Comparison of ENCODE assay signal across 16 cellular contexts in the genomic region with DNA sequence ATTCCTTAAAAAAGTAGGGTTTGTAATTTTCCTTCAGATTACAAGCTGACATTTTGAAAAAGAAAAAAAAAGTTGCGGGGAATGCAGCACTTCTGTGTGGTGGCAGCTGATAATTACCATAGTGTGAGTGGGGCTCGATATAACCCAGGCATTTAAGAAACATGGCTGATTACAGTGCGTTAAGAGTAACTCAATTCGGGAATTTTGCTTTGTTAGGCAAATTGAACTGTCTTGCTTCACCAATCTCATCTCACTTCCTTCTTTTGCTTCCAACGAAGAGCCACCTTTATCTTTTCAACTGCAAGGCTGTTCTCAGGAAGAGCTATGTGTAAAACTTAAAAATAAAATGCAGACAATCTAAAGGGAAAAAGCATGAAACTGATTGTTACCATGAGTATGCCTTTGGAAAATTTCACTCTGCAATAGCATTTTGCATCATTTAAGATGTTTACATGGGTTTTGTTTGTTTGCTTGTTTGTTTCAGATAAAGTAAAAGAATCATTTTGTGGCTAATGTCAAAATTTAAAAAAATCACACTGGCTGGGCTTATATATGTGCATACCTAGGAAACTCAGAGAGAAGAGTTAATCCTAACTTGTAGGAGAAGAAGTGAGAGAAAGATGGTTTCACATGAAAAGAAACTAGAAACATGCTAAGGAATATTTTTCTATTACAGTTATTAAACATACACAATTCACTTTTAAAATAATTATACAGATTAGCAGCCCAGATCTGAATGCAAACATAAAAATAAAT.
DNase-seq lines count a peak whose midpoint lies in the region; ATAC-seq, FAIRE-seq and TF ChIP-seq lines count a peak whose summit lies in the region.
"Had no signal": no experiment of that assay in that cellular context is flagged by ENCODE, and none has a peak within 500 bp of the region (broad histone marks: within the 10 kb centered on the region; RNA-seq: fewer than 3 reads in every experiment).

No MANE protein-coding gene starts in this region.

- H3K79me2 ChIP-seq in GM12878 (ENCODE audit: control insufficient read depth, insufficient read depth, low read length) (no peaks in the 10 kb centered on the region), Karpas-422 (ENCODE audit: low read length) (no peaks in the 10 kb centered on the region)

- no peaks in the 10 kb centered on the region for H3K9me3 ChIP-seq in A549
- no peaks in the 10 kb centered on the region; the same call in 2 of the 3 replicates for H3K9me3 ChIP-seq in GM12878 (replicated peaks; ENCODE audit: control insufficient read depth, insufficient read depth, low read length)
- no peaks in the 10 kb centered on the region for H3K9me3 ChIP-seq in Karpas-422 (ENCODE audit: low read length)
- H3K9me3 ChIP-seq: lower lobe of right lung, pancreas had no signal

- POLR2A ChIA-PET in A549 (lab: Yijun Ruan, JAX), result no interaction called here
- POLR2A ChIA-PET in GM12878 (lab: Charles Lee), result interaction anchor here (0.5 to 1.2 kb wide), 2 partner anchors 11 to 68 kb away, joined by 3 to 4 read pairs; no protein-coding TSS in a partner anchor

- no peaks in the 10 kb centered on the region for H3K4me1 ChIP-seq in A549
- peaks cover 5% of the 10 kb centered on the region; the same call in 1 of the 2 replicates for H3K4me1 ChIP-seq in GM12878 (ENCODE audit: control insufficient read depth, insufficient read depth, low read length)
- peaks cover 8% of the 10 kb centered on the region for H3K4me1 ChIP-seq in Karpas-422 (ENCODE audit: low read length)
- H3K4me1 ChIP-seq: lower lobe of right lung, pancreas had no signal

- TF ChIP-seq POLR2A in A549 (IDR thresholded peaks at IDR 0.05; ENCODE audit: low read length) (no peak), GM12878 (IDR thresholded peaks at IDR 0.05; ENCODE audit: low read depth, low read length) (no peak)

- H3K27ac ChIP-seq in A549 (no peak overlapping the region), GM12878 (ENCODE audit: control insufficient read depth, insufficient read depth) (no peak overlapping the region), Karpas-422 (ENCODE audit: low read length) (no peak overlapping the region)
- H3K27ac ChIP-seq: lower lobe of right lung, pancreas had no signal

- no peaks in the 10 kb centered on the region for H3K9me2 ChIP-seq in Karpas-422 (replicated peaks; ENCODE audit: insufficient read depth, low read length)

- 78% methylated on average over 5 of the region's 5 CpGs for WGBS in A549 (ENCODE audit: missing lambda C conversion rate)
- 0% methylated on average over 5 of the region's 5 CpGs for WGBS in GM12878 (ENCODE audit: insufficient coverage, insufficient replicate concordance, low lambda C conversion rate, missing lambda C conversion rate)

- no peak for ATAC-seq in A549
- peak; percentile 76 for ATAC-seq in GM21360 (IDR thresholded peaks at IDR 0.05; ENCODE audit: unreplicated experiment)
- peak; percentile 65 for ATAC-seq in HG03378 (IDR thresholded peaks at IDR 0.05; ENCODE audit: unreplicated experiment)
- ATAC-seq in GM12878, result peak; percentile 84
- ATAC-seq in GM18519 (IDR thresholded peaks at IDR 0.05; ENCODE audit: low FRiP score, unreplicated experiment), result no peak
- ATAC-seq: activated CD8-positive, alpha-beta T cell treated with anti-CD3 and anti-CD28 coated beads, Interleukin-2, amount 10 ng/mL, durations not matched to agents 7 days and 5 days; lower lobe of right lung; pancreas had no signal

- BruUV-seq in GM12878 (replicated peaks; lab: Mats Ljungman, UMichigan), result no TSS peak

- H3K9ac ChIP-seq in GM12878 (ENCODE audit: control insufficient read depth, insufficient read depth, low read length) (no peak overlapping the region), Karpas-422 (ENCODE audit: low read length) (no peak overlapping the region)

- H3K36me3 ChIP-seq in GM12878 (ENCODE audit: control insufficient read depth in 2 of 2, insufficient read depth in 2 of 2, low read length in 1 of 2) (no peaks in the 10 kb centered on the region), Karpas-422 (ENCODE audit: insufficient read depth, low read length) (no peaks in the 10 kb centered on the region)
- H3K36me3 ChIP-seq: lower lobe of right lung, pancreas had no signal

- peak overlapping the region; percentile 19 for H2AFZ ChIP-seq in GM12878 (ENCODE audit: control insufficient read depth, low read depth, low read length)
- H2AFZ ChIP-seq in Karpas-422 (ENCODE audit: low read length), result no peak overlapping the region

- no peak overlapping the region for H3K4me3 ChIP-seq in A549
- no peak overlapping the region for H3K4me3 ChIP-seq in GM12878
- H3K4me3 ChIP-seq in Karpas-422 (ENCODE audit: low read length), result no peak overlapping the region
- H3K4me3 ChIP-seq: lower lobe of right lung, pancreas had no signal

- H3K4me2 ChIP-seq in A549 (no peak overlapping the region), GM12878 (ENCODE audit: control insufficient read depth, insufficient read depth) (0 out of 2 replicates have a peak overlapping the region, but pooled peaks have one; percentile 23), Karpas-422 (ENCODE audit: low read depth, low read length, poor library complexity, severe bottlenecking) (no peak overlapping the region)

- no peaks in the 10 kb centered on the region for H4K20me1 ChIP-seq in GM12878 (ENCODE audit: control insufficient read depth, insufficient read depth)
- H4K20me1 ChIP-seq in Karpas-422 (ENCODE audit: insufficient read depth, low read depth, low read length), result no peaks in the 10 kb centered on the region

- TF ChIP-seq RAD21 in A549 (conservative IDR thresholded peaks at IDR 0.05 in 1 of 2, IDR thresholded peaks at IDR 0.05 in 1 of 2) (no peak), GM12878 (IDR thresholded peaks at IDR 0.05; ENCODE audit: insufficient read depth, low read depth, low read length) (no peak)

- RAD21 ChIA-PET in GM12878 (lab: Charles Lee; ENCODE audit: unreplicated experiment), result interaction anchor here (0.9 to 1.7 kb wide), 6 partner anchors 10 to 141 kb away, joined by 3 to 5 read pairs (median 3); no protein-coding TSS in a partner anchor

- intact Hi-C loops in GM12878 (cut with micrococcal nuclease; ENCODE audit: unreplicated experiment), result no loop called here

- no peak for DNase-seq in A549 (ENCODE audit: low read depth in 1 of 2, low spot score in 1 of 2)
- DNase-seq in GM12878 (ENCODE audit: low read depth, low spot score), result peak; percentile 16
- no peak for DNase-seq in stimulated activated naive CD4-positive, alpha-beta T cell (lab: John Stamatoyannopoulos, UW)
- DNase-seq in RKO (ENCODE audit: low spot score), result no peak
- no peak for DNase-seq in Karpas-422
- DNase-seq: activated CD8-positive, alpha-beta T cell treated with anti-CD3 and anti-CD28 coated beads, Interleukin-2, amount 10 ng/mL, durations not matched to agents 7 days and 5 days; activated naive CD4-positive, alpha-beta T cell treated with anti-CD3 and anti-CD28 coated beads, Interleukin-2, amount 10 ng/mL, durations not matched to agents 7 days and 5 days; COR-L47; HFFc6; lower lobe of right lung; NCI-H2171; pancreas; stimulated activated CD8-positive, alpha-beta memory T cell treated with anti-CD3 and anti-CD28 coated beads, Interleukin-4, amount 100 ng/mL, for 48 hours had no signal

- CTCF ChIA-PET in A549 (lab: Yijun Ruan, JAX) (interaction anchor here (0.6 kb wide), 1 partner anchor 26 kb away, joined by 3 read pairs; no protein-coding TSS in a partner anchor), GM12878 (lab: Yijun Ruan, JAX) (interaction anchor here (1.2 to 4.3 kb wide), 2 partner anchors 10 to 460 kb away, joined by 3 to 23 read pairs; no protein-coding TSS in a partner anchor)

- in situ Hi-C loops in GM12878 (cut with MboI), result no loop called here

- peak; percentile 72 for FAIRE-seq in A549 (lab: Jason Lieb, UNC)
- FAIRE-seq in GM12878 (lab: Jason Lieb, UNC), result no peak
- FAIRE-seq: pancreas had no signal

- SMC1A ChIA-PET in GM12878 (lab: Charles Lee; ENCODE audit: uncharacterized antibody, unreplicated experiment), result interaction anchor here (0.6 to 3.0 kb wide), 14 partner anchors 8 to 1528 kb away, joined by 3 to 12 read pairs (median 4); no protein-coding TSS in a partner anchor

- TF ChIP-seq CTCF in A549 (IDR thresholded peaks at IDR 0.05) (no peak), GM12878 (IDR thresholded peaks at IDR 0.05 in 2 of 3, conservative IDR thresholded peaks at IDR 0.05 in 1 of 3; ENCODE audit: control insufficient read depth in 2 of 3, extremely low read depth in 1 of 3, insufficient read depth in 1 of 3, low read depth in 3 of 3, low read length in 3 of 3) (no peak)

- TF ChIP-seq EP300 in A549 (IDR thresholded peaks at IDR 0.05), result no peak
- 0 out of 4 replicates have a peak, but pooled peaks of 1 of the 2 experiments have one; percentile 6 for TF ChIP-seq EP300 in GM12878 (IDR thresholded peaks at IDR 0.05; ENCODE audit: borderline replicate concordance in 1 of 2, control insufficient read depth in 1 of 2, low read depth in 2 of 2, low read length in 2 of 2)

- H3K27me3 ChIP-seq in GM12878 (replicated peaks in 1 of 2; ENCODE audit: control insufficient read depth in 2 of 2, insufficient read depth in 2 of 2, low read length in 1 of 2) (no peaks in the 10 kb centered on the region), Karpas-422 (ENCODE audit: low read length) (no peaks in the 10 kb centered on the region)
- H3K27me3 ChIP-seq: pancreas had no signal

TF ChIP-seq in A549, 52 proteins besides CTCF, POLR2A, EP300 and RAD21:
- TF ChIP-seq POLR2AphosphoS2 (conservative IDR thresholded peaks at IDR 0.05; ENCODE audit: low read length), result no peak

TF ChIP-seq in GM12878, 131 proteins besides CTCF, POLR2A, EP300 and RAD21 (continues in another document):
- TF ChIP-seq, protein P1, sequence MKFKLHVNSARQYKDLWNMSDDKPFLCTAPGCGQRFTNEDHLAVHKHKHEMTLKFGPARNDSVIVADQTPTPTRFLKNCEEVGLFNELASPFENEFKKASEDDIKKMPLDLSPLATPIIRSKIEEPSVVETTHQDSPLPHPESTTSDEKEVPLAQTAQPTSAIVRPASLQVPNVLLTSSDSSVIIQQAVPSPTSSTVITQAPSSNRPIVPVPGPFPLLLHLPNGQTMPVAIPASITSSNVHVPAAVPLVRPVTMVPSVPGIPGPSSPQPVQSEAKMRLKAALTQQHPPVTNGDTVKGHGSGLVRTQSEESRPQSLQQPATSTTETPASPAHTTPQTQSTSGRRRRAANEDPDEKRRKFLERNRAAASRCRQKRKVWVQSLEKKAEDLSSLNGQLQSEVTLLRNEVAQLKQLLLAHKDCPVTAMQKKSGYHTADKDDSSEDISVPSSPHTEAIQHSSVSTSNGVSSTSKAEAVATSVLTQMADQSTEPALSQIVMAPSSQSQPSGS (IDR thresholded peaks at IDR 0.05; ENCODE audit: low read length), result no peak
- 0 out of 2 replicates have a peak, but pooled peaks have one; percentile 12 for TF ChIP-seq TCF7 (IDR thresholded peaks at IDR 0.05; ENCODE audit: borderline replicate concordance)
- TF ChIP-seq SPI1 (IDR thresholded peaks at IDR 0.05; ENCODE audit: borderline replicate concordance, insufficient read depth, low read depth, low read length), result peak; percentile 85
- peak; percentile 23; the same call in 1 of the 2 replicates for TF ChIP-seq MTA2 (IDR thresholded peaks at IDR 0.05; ENCODE audit: low read depth)
- peak; percentile 37; the same call in 1 of the 2 replicates for TF ChIP-seq IKZF1 (conservative IDR thresholded peaks at IDR 0.05)

Comparison
In these comparisons a context has a peak if more than half of its experiments do, and no peak if none do; other contexts are left out.
1. ATAC-seq: peak in GM21360 (single experiment), HG03378 (single experiment) and GM12878 (single experiment); none in A549 (0 of 2) and GM18519 (single experiment).